Comparison of ENCODE assay signal across 8 cellular contexts in the genomic region with DNA sequence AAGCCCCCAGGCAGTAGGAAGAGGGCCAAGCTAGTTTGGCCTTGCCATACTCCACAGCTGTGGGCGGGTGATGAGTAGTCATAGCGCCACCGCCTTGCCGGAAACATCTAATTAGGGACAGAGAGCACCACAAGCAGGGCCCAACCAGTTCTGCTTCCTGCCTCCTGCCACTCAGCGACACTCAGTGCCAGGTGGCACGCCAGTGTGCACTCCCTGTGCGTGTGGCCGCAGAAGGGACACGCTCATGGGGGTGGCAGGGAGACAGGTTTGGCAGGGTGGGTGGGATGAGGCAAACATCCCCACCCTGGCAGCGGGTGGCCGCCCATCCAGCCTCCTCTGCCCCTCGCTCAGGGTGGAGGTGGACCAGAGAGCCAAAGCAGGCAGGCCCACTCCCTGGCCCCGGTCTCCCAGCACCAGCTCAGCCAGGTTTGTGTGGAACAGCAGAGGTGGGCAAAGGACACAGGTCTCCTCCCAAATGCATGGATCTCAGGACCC. TPM values are rescaled to one million over a fixed set of nuclear protein-coding genes. Genes with fewer than 3 reads are reported as not detected.
DNase-seq lines count a peak whose midpoint lies in the region; ATAC-seq and TF ChIP-seq lines count a peak whose summit lies in the region.

No MANE protein-coding gene starts in this region.

- H3K4me3 ChIP-seq in right atrium auricular region, result no peak overlapping the region

- no peak overlapping the region for H3K27ac ChIP-seq in right atrium auricular region

- peaks cover 6 to 19% of the 10 kb centered on the region in 2 donors for H3K27me3 ChIP-seq in right atrium auricular region

- H3K4me1 ChIP-seq in right atrium auricular region, result peaks cover 0 to 15% of the 10 kb centered on the region in 2 donors

- TF ChIP-seq CTCF in right atrium auricular region (IDR thresholded peaks at IDR 0.05), result no peak

- peak; percentile 61 for DNase-seq in activated naive CD4-positive, alpha-beta T cell treated with Interleukin-2 at 50 U/mL for 16 hours
- no peak for DNase-seq in activated naive CD4-positive, alpha-beta T cell (lab: John Stamatoyannopoulos, UW)
- peak; percentile 53 for DNase-seq in activated CD4-positive, CD25-positive, alpha-beta regulatory T cell treated with anti-CD3 and anti-CD28 coated beads, Interleukin-2, amount 50 U/mL, for 72 hours
- DNase-seq in mucosa of gallbladder (ENCODE audit: low spot score), result peak; percentile 73
- no peak for DNase-seq in hypothalamus (lab: John Stamatoyannopoulos, UW)
- no peak for DNase-seq in hippocampal formation (lab: John Stamatoyannopoulos, UW)
- DNase-seq in right atrium auricular region (ENCODE audit: low spot score), result no peak

- no peaks in the 10 kb centered on the region for H3K9me3 ChIP-seq in right atrium auricular region

- H3K36me3 ChIP-seq in right atrium auricular region, result no peaks in the 10 kb centered on the region

- peak; percentile 75 for ATAC-seq in HG03442 (IDR thresholded peaks at IDR 0.05; ENCODE audit: unreplicated experiment)

RNA-seq across cellular contexts. Expression of a gene that starts 4.9 kb away (rescaled TPM):
- total RNA-seq in mucosa of gallbladder, result 3.5 TPM
- not detected for total RNA-seq in right atrium auricular region

RNA-seq across cellular contexts. Expression of a gene that starts 11.0 kb away (rescaled TPM):
- total RNA-seq in mucosa of gallbladder (22.2 TPM), right atrium auricular region (10 to 100 TPM in 1 of 2 donors, 1 to 10 TPM in 1; 9.5 to 14.3 TPM)

RNA-seq across cellular contexts. Expression of a gene that starts 42.0 kb away (rescaled TPM):
- total RNA-seq in mucosa of gallbladder (1.4 TPM), right atrium auricular region (under 1 TPM; 0.20 to 0.37 TPM)

Comparison
In these comparisons a context has a peak if more than half of its experiments do, and no peak if none do; other contexts are left out.
1. DNase-seq: peak in activated naive CD4-positive, alpha-beta T cell treated with Interleukin-2 at 50 U/mL for 16 hours (single experiment), activated CD4-positive, CD25-positive, alpha-beta regulatory T cell treated with anti-CD3 and anti-CD28 coated beads, Interleukin-2, amount 50 U/mL, for 72 hours (single experiment) and mucosa of gallbladder (single experiment); none in activated naive CD4-positive, alpha-beta T cell (0 of 4), hypothalamus (0 of 51), hippocampal formation (0 of 2) and right atrium auricular region (single experiment).